ENCODE assay signal across 18 cellular contexts in genomic region chr7:129431911-129432643, GRCh38. TPM values are rescaled to one million over a fixed set of nuclear protein-coding genes. Genes with fewer than 3 reads are reported as not detected.
DNase-seq lines count a peak whose midpoint lies in the region; ATAC-seq and TF ChIP-seq lines count a peak whose summit lies in the region.
"Had no signal": no experiment of that assay in that cellular context is flagged by ENCODE, and none has a peak within 500 bp of the region (broad histone marks: within the 10 kb centered on the region; RNA-seq: fewer than 3 reads in every experiment).

No MANE protein-coding gene starts in this region.

- no peaks in the 10 kb centered on the region for H3K9me3 ChIP-seq in SK-N-SH
- H3K9me3 ChIP-seq in WERI-Rb-1 (ENCODE audit: severe bottlenecking) = no peaks in the 10 kb centered on the region
- H3K9me3 ChIP-seq: HAP-1 had no signal

- ATAC-seq in SK-N-SH treated with all-trans-retinoic acid at 6 μM for 48 hours (no peak), HG02588 (IDR thresholded peaks at IDR 0.05; ENCODE audit: unreplicated experiment) (no peak)
- ATAC-seq: GM12878 had no signal

- no peak overlapping the region for H3K4me3 ChIP-seq in SK-N-SH (ENCODE audit: low read depth in 2 of 2, low read length in 1 of 2)
- H3K4me3 ChIP-seq in WERI-Rb-1 (ENCODE audit: low read depth, low read length) = no peak overlapping the region
- H3K4me3 ChIP-seq: GM12878, HAP-1 had no signal

- no peaks in the 10 kb centered on the region for H3K79me2 ChIP-seq in SK-N-SH (ENCODE audit: insufficient read depth)

- H4K20me1 ChIP-seq in SK-N-SH (ENCODE audit: insufficient read depth) = no peaks in the 10 kb centered on the region

- H3K4me1 ChIP-seq in SK-N-SH (ENCODE audit: control insufficient read depth in 1 of 2, insufficient read depth in 2 of 2, low read depth in 1 of 2, low read length in 1 of 2) = peaks cover 0 to 15% of the 10 kb centered on the region in 2 experiments; a peak in 2 of 4 replicates

- H3K4me2 ChIP-seq in SK-N-SH = no peak overlapping the region

- TF ChIP-seq CTCF in SK-N-SH (IDR thresholded peaks at IDR 0.05) = no peak
- TF ChIP-seq CTCF in WERI-Rb-1 (IDR thresholded peaks at IDR 0.05; ENCODE audit: low read depth, low read length) = 0 out of 2 replicates have a peak, but pooled peaks have one; percentile 30

- intact Hi-C loops in cardiac septum (cut with DNase I) = no loop called here

- H2AFZ ChIP-seq in SK-N-SH (ENCODE audit: low read depth) = no peak overlapping the region

- CTCF ChIA-PET in SK-N-SH (lab: Yijun Ruan, JAX) = interaction anchor here (0.9 to 4.9 kb wide), 5 partner anchors 10 to 89 kb away, joined by 3 to 38 read pairs (median 3); no protein-coding TSS in a partner anchor

- H3K36me3 ChIP-seq in SK-N-SH (replicated peaks in 1 of 2; ENCODE audit: control insufficient read depth in 1 of 2, insufficient read depth in 2 of 2, low read length in 1 of 2) (peaks cover 15 to 21% of the 10 kb centered on the region in 2 experiments), WERI-Rb-1 (peaks cover 3% of the 10 kb centered on the region; the same call in 1 of the 2 replicates)
- H3K36me3 ChIP-seq: HAP-1 had no signal

- no peak for TF ChIP-seq EP300 in SK-N-SH (IDR thresholded peaks at IDR 0.05; ENCODE audit: borderline replicate concordance in 1 of 2, low read depth in 1 of 2, low read length in 1 of 2)

- TF ChIP-seq RAD21 in SK-N-SH (IDR thresholded peaks at IDR 0.05; ENCODE audit: low read length) = no peak

- POLR2A ChIA-PET in SK-N-SH (lab: Yijun Ruan, JAX) = no interaction called here

- peaks cover under 1% of the 10 kb centered on the region for H3F3A ChIP-seq in SK-N-SH (replicated peaks; ENCODE audit: insufficient read depth)

- DNase-seq in SK-N-SH = peak; percentile 37
- DNase-seq in WERI-Rb-1 = peak; percentile 42
- peak; percentile 46 for DNase-seq in fibroblast of peridontal ligament (ENCODE audit: extremely low read depth)
- DNase-seq in stimulated activated CD4-positive, alpha-beta T cell treated with anti-CD3 and anti-CD28 coated beads, Interleukin-1b, Interleukin-23, amount 100 ng/mL, for 48 hours = no peak
- DNase-seq in cardiac septum (ENCODE audit: low spot score) = no peak
- DNase-seq in HuH-7 (ENCODE audit: low spot score) = no peak
- DNase-seq: IMR-90; MV-4-11; NCI-H1436; NCI-H2081; NCI-H526; NK-92 treated with Interleukin-12 subunit alpha and Interleukin-12 subunit beta, amount 100 ng/mL, for 24 hours had no signal

- H3K9me2 ChIP-seq in SK-N-SH = no peaks in the 10 kb centered on the region

- 77% methylated on average over 8 of the region's 8 CpGs for WGBS in SK-N-SH (ENCODE audit: low lambda C conversion rate)

- no peak overlapping the region for H3K9ac ChIP-seq in SK-N-SH

- H3K27ac ChIP-seq in SK-N-SH (ENCODE audit: low read depth in 2 of 2, low read length in 1 of 2) (no peak overlapping the region), WERI-Rb-1 (peak overlapping the region; percentile 44)
- H3K27ac ChIP-seq: 22Rv1, C4-2B had no signal

- H3K27me3 ChIP-seq in SK-N-SH (ENCODE audit: insufficient read depth) (no peaks in the 10 kb centered on the region), WERI-Rb-1 (ENCODE audit: insufficient read depth, low read depth, severe bottlenecking) (no peaks in the 10 kb centered on the region)

TF ChIP-seq in SK-N-SH, 30 proteins besides CTCF, POLR2A, EP300 and RAD21:
- TF ChIP-seq RCOR1 (IDR thresholded peaks at IDR 0.05; ENCODE audit: low read length) = no peak
- TF ChIP-seq USF1 (IDR thresholded peaks at IDR 0.05; ENCODE audit: borderline replicate concordance, low read depth) = no peak
- no peak for TF ChIP-seq MXI1 (IDR thresholded peaks at IDR 0.05; ENCODE audit: low read depth, low read length)
- peak; percentile 29; the same call in 1 of the 2 replicates for TF ChIP-seq TCF12 (IDR thresholded peaks at IDR 0.05)
- TF ChIP-seq, protein P1, sequence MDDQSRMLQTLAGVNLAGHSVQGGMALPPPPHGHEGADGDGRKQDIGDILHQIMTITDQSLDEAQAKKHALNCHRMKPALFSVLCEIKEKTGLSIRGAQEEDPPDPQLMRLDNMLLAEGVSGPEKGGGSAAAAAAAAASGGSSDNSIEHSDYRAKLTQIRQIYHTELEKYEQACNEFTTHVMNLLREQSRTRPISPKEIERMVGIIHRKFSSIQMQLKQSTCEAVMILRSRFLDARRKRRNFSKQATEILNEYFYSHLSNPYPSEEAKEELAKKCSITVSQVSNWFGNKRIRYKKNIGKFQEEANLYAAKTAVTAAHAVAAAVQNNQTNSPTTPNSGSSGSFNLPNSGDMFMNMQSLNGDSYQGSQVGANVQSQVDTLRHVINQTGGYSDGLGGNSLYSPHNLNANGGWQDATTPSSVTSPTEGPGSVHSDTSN (IDR thresholded peaks at IDR 0.05) = no peak
- TF ChIP-seq ZBTB33 (IDR thresholded peaks at IDR 0.05; ENCODE audit: borderline replicate concordance, low read depth) = no peak
- TF ChIP-seq RXRA (IDR thresholded peaks at IDR 0.05; ENCODE audit: borderline replicate concordance, low read depth) = no peak
- no peak for TF ChIP-seq GABPA (IDR thresholded peaks at IDR 0.05; ENCODE audit: low read depth)

TF ChIP-seq in SK-N-SH treated with all-trans-retinoic acid at 6 μM for 48 hours, 23 proteins besides CTCF, POLR2A, EP300 and RAD21:
- TF ChIP-seq ZFP3 (CRISPR knock-in tag; IDR thresholded peaks at IDR 0.05) = no peak
- no peak for TF ChIP-seq ZNF8 (CRISPR knock-in tag; IDR thresholded peaks at IDR 0.05)
- TF ChIP-seq SNAI2 (CRISPR knock-in tag; IDR thresholded peaks at IDR 0.05) = no peak
- TF ChIP-seq, protein P2, sequence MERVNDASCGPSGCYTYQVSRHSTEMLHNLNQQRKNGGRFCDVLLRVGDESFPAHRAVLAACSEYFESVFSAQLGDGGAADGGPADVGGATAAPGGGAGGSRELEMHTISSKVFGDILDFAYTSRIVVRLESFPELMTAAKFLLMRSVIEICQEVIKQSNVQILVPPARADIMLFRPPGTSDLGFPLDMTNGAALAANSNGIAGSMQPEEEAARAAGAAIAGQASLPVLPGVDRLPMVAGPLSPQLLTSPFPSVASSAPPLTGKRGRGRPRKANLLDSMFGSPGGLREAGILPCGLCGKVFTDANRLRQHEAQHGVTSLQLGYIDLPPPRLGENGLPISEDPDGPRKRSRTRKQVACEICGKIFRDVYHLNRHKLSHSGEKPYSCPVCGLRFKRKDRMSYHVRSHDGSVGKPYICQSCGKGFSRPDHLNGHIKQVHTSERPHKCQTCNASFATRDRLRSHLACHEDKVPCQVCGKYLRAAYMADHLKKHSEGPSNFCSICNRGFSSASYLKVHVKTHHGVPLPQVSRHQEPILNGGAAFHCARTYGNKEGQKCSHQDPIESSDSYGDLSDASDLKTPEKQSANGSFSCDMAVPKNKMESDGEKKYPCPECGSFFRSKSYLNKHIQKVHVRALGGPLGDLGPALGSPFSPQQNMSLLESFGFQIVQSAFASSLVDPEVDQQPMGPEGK (CRISPR knock-in tag; IDR thresholded peaks at IDR 0.05; ENCODE audit: borderline replicate concordance) = no peak
- no peak for TF ChIP-seq ARNTL (CRISPR knock-in tag; IDR thresholded peaks at IDR 0.05; ENCODE audit: borderline replicate concordance, low read depth)
- no peak for TF ChIP-seq TOX (CRISPR knock-in tag; IDR thresholded peaks at IDR 0.05; ENCODE audit: borderline replicate concordance)
- TF ChIP-seq ESRRG (CRISPR knock-in tag; IDR thresholded peaks at IDR 0.05) = no peak
- no peak for TF ChIP-seq OSR1 (CRISPR knock-in tag; IDR thresholded peaks at IDR 0.05)
- TF ChIP-seq POU6F1 (CRISPR knock-in tag; IDR thresholded peaks at IDR 0.05; ENCODE audit: borderline replicate concordance, low read depth) = no peak
- TF ChIP-seq ZFP30 (CRISPR knock-in tag; IDR thresholded peaks at IDR 0.05) = no peak
- TF ChIP-seq ISL1 (CRISPR knock-in tag; IDR thresholded peaks at IDR 0.05) = no peak
- no peak for TF ChIP-seq ZNF565 (CRISPR knock-in tag; conservative IDR thresholded peaks at IDR 0.05; ENCODE audit: low read depth)
- TF ChIP-seq, protein P3, sequence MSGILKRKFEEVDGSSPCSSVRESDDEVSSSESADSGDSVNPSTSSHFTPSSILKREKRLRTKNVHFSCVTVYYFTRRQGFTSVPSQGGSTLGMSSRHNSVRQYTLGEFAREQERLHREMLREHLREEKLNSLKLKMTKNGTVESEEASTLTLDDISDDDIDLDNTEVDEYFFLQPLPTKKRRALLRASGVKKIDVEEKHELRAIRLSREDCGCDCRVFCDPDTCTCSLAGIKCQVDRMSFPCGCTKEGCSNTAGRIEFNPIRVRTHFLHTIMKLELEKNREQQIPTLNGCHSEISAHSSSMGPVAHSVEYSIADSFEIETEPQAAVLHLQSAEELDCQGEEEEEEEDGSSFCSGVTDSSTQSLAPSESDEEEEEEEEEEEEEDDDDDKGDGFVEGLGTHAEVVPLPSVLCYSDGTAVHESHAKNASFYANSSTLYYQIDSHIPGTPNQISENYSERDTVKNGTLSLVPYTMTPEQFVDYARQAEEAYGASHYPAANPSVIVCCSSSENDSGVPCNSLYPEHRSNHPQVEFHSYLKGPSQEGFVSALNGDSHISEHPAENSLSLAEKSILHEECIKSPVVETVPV (CRISPR knock-in tag; IDR thresholded peaks at IDR 0.05) = no peak

RNA-seq across cellular contexts. Expression of gene STRIP2, which starts 2.2 kb away (rescaled TPM):
- 4.9 and 6.9 TPM in 2 replicates for polyA plus RNA-seq in SK-N-SH (2012; rRNA removed)
- 2.6 and 3.5 TPM in 2 replicates for polyA plus RNA-seq in SK-N-SH (2012; cell fraction: cytosol; rRNA removed)
- polyA plus RNA-seq in SK-N-SH (2012; cell fraction: nucleus; rRNA removed) = 17.6 and 24.1 TPM in 2 replicates
- 20.4 TPM for total RNA-seq in cardiac septum

Comparison
In these comparisons a context has a peak if more than half of its experiments do, and no peak if none do; other contexts are left out.
1. DNase-seq: peak in SK-N-SH (single experiment), WERI-Rb-1 (single experiment) and fibroblast of peridontal ligament (single experiment); none in stimulated activated CD4-positive, alpha-beta T cell treated with anti-CD3 and anti-CD28 coated beads, Interleukin-1b, Interleukin-23, amount 100 ng/mL, for 48 hours (single experiment), cardiac septum (single experiment) and HuH-7 (single experiment).